In genomic region chr16:77424841-77425604, GRCh38 we compare ENCODE assay signal across 13 cellular contexts. TPM values are rescaled to one million over a fixed set of nuclear protein-coding genes. Genes with fewer than 3 reads are reported as not detected.
"Had no signal": no experiment of that assay in that cellular context is flagged by ENCODE, and none has a peak within 500 bp of the region (broad histone marks: within the 10 kb centered on the region; RNA-seq: fewer than 3 reads in every experiment).

No MANE protein-coding gene starts in this region.

- H3K27ac ChIP-seq: esophagus squamous epithelium, heart left ventricle, transverse colon had no signal

- H3K36me3 ChIP-seq: esophagus squamous epithelium, heart left ventricle, transverse colon had no signal

- H3K4me1 ChIP-seq: esophagus squamous epithelium, heart left ventricle, transverse colon had no signal

- H3K9me3 ChIP-seq: esophagus squamous epithelium, heart left ventricle, transverse colon had no signal

- ATAC-seq: heart left ventricle; stimulated activated memory B cell treated with anti-CD40 and anti-IgM and Interleukin-4, amounts not matched to agents 10 μg/mL and 1 μg/mL and 100 μg/mL, for 72 hours had no signal

- H3K27me3 ChIP-seq: transverse colon had no signal

- H3K4me3 ChIP-seq: esophagus squamous epithelium, heart left ventricle, transverse colon had no signal

- DNase-seq: activated B cell treated with CpG ODN at 0.5 μM for 24 hours; activated CD4-positive, alpha-beta T cell treated with anti-CD3 and anti-CD28 coated beads, Interleukin-2, amount 10 ng/mL, durations not matched to agents 24 days and 14 days; activated CD8-positive, alpha-beta memory T cell treated with anti-CD3 and anti-CD28 coated beads, Interleukin-2, amount 50 U/mL, for 48 hours; activated gamma-delta T cell treated with Interleukin-2 at 50 U/mL for 16 hours; amniotic stem cell; esophagus squamous epithelium; foreskin melanocyte; heart left ventricle; immature natural killer cell; T-helper 2 cell; transverse colon had no signal

RNA-seq across cellular contexts. Expression of gene ADAMTS18, which starts 9.8 kb away (rescaled TPM):
- total RNA-seq: activated B cell treated with CpG ODN at 0.5 μM for 24 hours; activated CD4-positive, alpha-beta T cell treated with anti-CD3 and anti-CD28 coated beads, Interleukin-2, amount 10 ng/mL, durations not matched to agents 24 days and 14 days; esophagus squamous epithelium; osteocyte had no signal
- polyA plus RNA-seq: immature natural killer cell had no signal
